Comparison of ENCODE assay signal across 8 cellular contexts in the genomic region with DNA sequence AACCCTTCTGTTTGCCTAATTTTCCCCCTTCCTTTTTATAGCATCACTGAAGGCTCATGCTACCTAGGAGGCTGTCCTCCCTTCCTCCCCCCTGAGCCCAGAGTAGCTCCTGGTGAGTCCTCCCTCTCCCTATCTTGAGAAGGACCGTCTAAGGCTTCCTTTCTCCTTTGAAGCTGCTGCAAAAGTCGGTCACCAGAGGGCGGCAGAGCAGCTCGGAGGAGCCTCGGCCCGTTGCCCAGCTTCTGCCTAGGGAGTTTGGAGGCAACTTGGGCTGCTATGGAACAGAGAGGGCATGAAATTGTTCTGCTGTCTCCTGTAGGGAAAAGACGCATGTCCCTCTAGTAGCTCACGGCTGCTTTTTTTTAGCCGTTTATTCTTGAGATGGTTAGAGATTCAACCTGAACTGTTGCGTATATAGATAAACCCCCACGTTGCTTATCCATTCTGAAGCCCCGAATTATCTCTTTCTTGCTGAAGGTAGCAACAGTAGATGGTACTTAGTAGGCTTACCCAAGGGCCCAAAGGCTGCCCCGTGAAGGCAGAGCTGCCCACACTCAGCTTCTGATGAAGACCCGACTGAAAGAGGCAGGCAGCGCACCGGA. TPM values are rescaled to one million over a fixed set of nuclear protein-coding genes. Genes with fewer than 3 reads are reported as not detected.
DNase-seq lines count a peak whose midpoint lies in the region; ATAC-seq and TF ChIP-seq lines count a peak whose summit lies in the region.

No MANE protein-coding gene starts in this region.

- peak overlapping the region; percentile 2; the same call in 1 of the 2 replicates for H3K4me2 ChIP-seq in HCT116 (ENCODE audit: low read length)

- TF ChIP-seq POLR2A in HCT116 (IDR thresholded peaks at IDR 0.05; ENCODE audit: borderline replicate concordance, extremely low read depth, insufficient read depth, insufficient read length) = no peak

- POLR2A ChIA-PET in HCT116 (lab: Charles Lee) = no interaction called here

- H3K27ac ChIP-seq in C4-2B (no peak overlapping the region), HCT116 (ENCODE audit: low read depth, low read length) (no peak overlapping the region)

- no peak overlapping the region for H3K9ac ChIP-seq in HCT116 (ENCODE audit: low read length)

- no TSS peak for BruUV-seq in HCT116 (replicated peaks; lab: Mats Ljungman, UMichigan)

- no peaks in the 10 kb centered on the region for H4K20me1 ChIP-seq in HCT116 (ENCODE audit: insufficient read depth)

- H3K4me3 Mint-ChIP-seq in naive B cell = peak overlapping the region in 2 of 8 donors; percentile 6 to 65
- no peak overlapping the region for H3K4me3 Mint-ChIP-seq in stimulated activated naive CD8-positive, alpha-beta T cell treated with anti-CD3 and anti-CD28 coated beads, Interleukin-15, amount 100 ng/mL, for 72 hours

- CTCF ChIA-PET in HCT116 (lab: Charles Lee) = interaction anchor here (0.8 to 2.5 kb wide), 19 partner anchors 9 to 517 kb away, joined by 3 to 91 read pairs (median 5); partner anchors contain the start of gene ADIPOR2

- H3K79me2 ChIP-seq in HCT116 (ENCODE audit: insufficient read depth, low read length) = no peaks in the 10 kb centered on the region

- peaks cover 11 to 17% (median 15%) of the 10 kb centered on the region in 3 donors for H3K4me1 Mint-ChIP-seq in naive B cell
- peaks cover 25% of the 10 kb centered on the region for H3K4me1 Mint-ChIP-seq in stimulated activated naive CD8-positive, alpha-beta T cell treated with anti-CD3 and anti-CD28 coated beads, Interleukin-15, amount 100 ng/mL, for 72 hours

- no peaks in the 10 kb centered on the region for H3K9me3 ChIP-seq in HCT116 (ENCODE audit: control insufficient read depth in 1 of 2, insufficient read depth in 1 of 2, low read depth in 1 of 2, low read length in 2 of 2)

- H3K9me2 ChIP-seq in HCT116 (ENCODE audit: insufficient read depth) = no peaks in the 10 kb centered on the region

- peak; percentile 85 for TF ChIP-seq RAD21 in HCT116 (IDR thresholded peaks at IDR 0.05; ENCODE audit: low read depth)

- no peaks in the 10 kb centered on the region for H3K36me3 ChIP-seq in HCT116 (ENCODE audit: control insufficient read depth in 1 of 2, insufficient read depth in 2 of 2, low read length in 2 of 2)

- intact Hi-C loops in HCT116 (cut with micrococcal nuclease) = loop anchor here (1.0 to 10.0 kb wide), 3 partner anchors 157 to 950 kb away; no protein-coding TSS in a partner anchor

- no peaks in the 10 kb centered on the region for H3K27me3 ChIP-seq in HCT116 (ENCODE audit: insufficient read depth, low read length)

- H3K36me3 Mint-ChIP-seq in naive B cell = no peaks in the 10 kb centered on the region

- no peak overlapping the region for H3K4me3 ChIP-seq in HCT116 (replicated peaks in 1 of 2; ENCODE audit: low read depth in 1 of 2, low read length in 2 of 2)

- H3K9me3 Mint-ChIP-seq in naive B cell = no peaks in the 10 kb centered on the region
- H3K9me3 Mint-ChIP-seq in stimulated activated naive CD8-positive, alpha-beta T cell treated with anti-CD3 and anti-CD28 coated beads, Interleukin-15, amount 100 ng/mL, for 72 hours = no peaks in the 10 kb centered on the region

- H3K27me3 Mint-ChIP-seq in naive B cell = peaks cover 60 to 68% (median 60%) of the 10 kb centered on the region in 3 donors
- peaks cover 68% of the 10 kb centered on the region for H3K27me3 Mint-ChIP-seq in stimulated activated naive CD8-positive, alpha-beta T cell treated with anti-CD3 and anti-CD28 coated beads, Interleukin-15, amount 100 ng/mL, for 72 hours

- peaks cover 0 to 15% of the 10 kb centered on the region in 2 experiments; a peak in 3 of 4 replicates for H3K4me1 ChIP-seq in HCT116 (ENCODE audit: control insufficient read depth in 1 of 2, insufficient read depth in 2 of 2, low read length in 2 of 2)

- H3K27ac Mint-ChIP-seq in naive B cell = no peak overlapping the region
- H3K27ac Mint-ChIP-seq in stimulated activated naive CD8-positive, alpha-beta T cell treated with anti-CD3 and anti-CD28 coated beads, Interleukin-15, amount 100 ng/mL, for 72 hours = no peak overlapping the region

- peak; percentile 96 for TF ChIP-seq CTCF in C4-2B (conservative IDR thresholded peaks at IDR 0.05)
- peak; percentile 78 to 93 (median 90) for TF ChIP-seq CTCF in HCT116 (IDR thresholded peaks at IDR 0.05 in 2 of 3, conservative IDR thresholded peaks at IDR 0.05 in 1 of 3; ENCODE audit: borderline replicate concordance in 1 of 3, insufficient read depth in 1 of 3, low read depth in 2 of 3, low read length in 2 of 3)

- RAD21 ChIA-PET in HCT116 (lab: Charles Lee; ENCODE audit: low non-redundant PET in 1 of 2, low total read pairs in 2 of 2, uncharacterized antibody in 2 of 2, unreplicated experiment in 2 of 2) = interaction anchor here (1.1 to 1.9 kb wide), 5 partner anchors 29 to 305 kb away, joined by 4 to 14 read pairs (median 5); no protein-coding TSS in a partner anchor

- peak; percentile 81 for ATAC-seq in HCT116
- ATAC-seq in esophagus mucosa = peak; percentile 66
- ATAC-seq in naive B cell (ENCODE audit: low read depth in 2 of 2) = peak; percentile 39 to 55
- ATAC-seq in stimulated activated naive CD8-positive, alpha-beta T cell treated with anti-CD3 and anti-CD28 coated beads, Interleukin-15, amount 100 ng/mL, for 72 hours = peak; percentile 55

- peak; percentile 63 for DNase-seq in HCT116 (ENCODE audit: low read depth, low spot score)
- peak; percentile 64 for DNase-seq in NOMO-1 treated with dmso at 0.1 percent for 144 hours (lab: John Stamatoyannopoulos, UW; ENCODE audit: unreplicated experiment)
- peak; percentile 37 for DNase-seq in activated T-cell treated with anti-CD3 and anti-CD28 coated beads for 24 hours (ENCODE audit: low read depth)
- peak; percentile 34 for DNase-seq in naive B cell
- peak; percentile 46 to 60 for DNase-seq in stimulated activated naive CD8-positive, alpha-beta T cell treated with anti-CD3 and anti-CD28 coated beads, Interleukin-15, amount 100 ng/mL, for 72 hours
- DNase-seq in NCI-H187 treated with DMSO at 0.1 percent for 48 hours (lab: John Stamatoyannopoulos, UW) = no peak

- peak overlapping the region; percentile 86 for H2AFZ ChIP-seq in HCT116 (ENCODE audit: low read depth, low read length, poor library complexity, severe bottlenecking)

TF ChIP-seq in HCT116, 20 proteins besides CTCF, POLR2A, EP300 and RAD21:
- no peak for TF ChIP-seq FOSL1 (IDR thresholded peaks at IDR 0.05; ENCODE audit: low read depth)
- TF ChIP-seq YY1 (IDR thresholded peaks at IDR 0.05; ENCODE audit: extremely low read depth, insufficient replicate concordance, low read depth, low read length) = peak; percentile 22
- peak; percentile 36 for TF ChIP-seq TCF7L2 (IDR thresholded peaks at IDR 0.05; ENCODE audit: borderline replicate concordance, extremely low read depth, insufficient read depth, insufficient read length)

RNA-seq across cellular contexts. Expression of gene WNT5B, which starts 5.7 kb away (rescaled TPM):
- total RNA-seq in HCT116 (2021; ENCODE audit: unreplicated experiment) = 0.52 TPM
- 0.25 and 0.29 TPM in 2 replicates for polyA plus RNA-seq in HCT116 (2012)
- 9.8 TPM for total RNA-seq in esophagus mucosa
- not detected for polyA plus RNA-seq in naive B cell (ENCODE audit: low read depth in 6 of 6)

RNA-seq across cellular contexts. Expression of gene FBXL14, which starts 40.3 kb away (rescaled TPM):
- total RNA-seq in HCT116 (2021; ENCODE audit: unreplicated experiment) (19.0 TPM), esophagus mucosa (6.9 TPM)
- 15.9 and 18.1 TPM in 2 replicates for polyA plus RNA-seq in HCT116 (2012)
- 10 to 100 TPM; 11.2 to 20.6 (median 14.6) TPM for polyA plus RNA-seq in naive B cell (ENCODE audit: low read depth in 6 of 6)

RNA-seq across cellular contexts. Expression of gene ADIPOR2, which starts 56.2 kb away (rescaled TPM):
- total RNA-seq in HCT116 (2021; ENCODE audit: unreplicated experiment) = 69.9 TPM
- polyA plus RNA-seq in HCT116 (2012) = 32.5 and 37.8 TPM in 2 replicates
- total RNA-seq in esophagus mucosa = 50.5 TPM
- 1 to 10 TPM; 2.4 to 4.2 (median 3.7) TPM for polyA plus RNA-seq in naive B cell (ENCODE audit: low read depth in 6 of 6)
